19 cellular contexts compared by ENCODE assay signal in the genomic region with DNA sequence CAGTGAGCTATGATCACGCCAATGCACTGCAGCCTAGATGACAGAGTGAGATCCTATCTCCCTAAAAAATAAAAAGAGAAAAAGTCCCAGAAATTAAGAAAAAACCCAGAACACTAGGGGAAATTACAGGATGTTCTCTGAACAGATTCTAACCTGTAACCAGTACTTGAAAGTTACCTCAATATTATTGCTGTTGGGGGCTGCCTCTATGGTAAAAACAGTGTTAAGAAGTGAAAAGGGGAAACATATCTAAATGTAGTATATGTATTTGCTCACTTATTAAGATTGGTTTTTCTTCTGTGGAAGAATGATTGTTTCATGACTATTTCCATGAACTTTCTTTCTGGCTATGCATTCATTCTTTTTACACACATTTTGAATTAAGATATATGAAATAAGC. TPM values are rescaled to one million over a fixed set of nuclear protein-coding genes. Genes with fewer than 3 reads are reported as not detected.
A peak's percentile ranks its signal among the peaks of the same experiment; 100 is the strongest.
DNase-seq lines count a peak whose midpoint lies in the region; ATAC-seq and TF ChIP-seq lines count a peak whose summit lies in the region.
"Had no signal": no experiment of that assay in that cellular context is flagged by ENCODE, and none has a peak within 500 bp of the region (broad histone marks: within the 10 kb centered on the region; RNA-seq: fewer than 3 reads in every experiment).

No MANE protein-coding gene starts in this region.

- peak overlapping the region; percentile 65 to 74 for H3K4me3 Mint-ChIP-seq in activated T-cell treated with anti-CD3 and anti-CD28 coated beads, Interleukin-2, amount 50 U/mL, for 72 hours
- no peak overlapping the region for H3K4me3 Mint-ChIP-seq in nephron progenitor cell

- no peak for DNase-seq in activated T-cell treated with anti-CD3 and anti-CD28 coated beads, Interleukin-2, amount 50 U/mL, for 72 hours
- no peak for DNase-seq in activated T-cell treated with anti-CD3 and anti-CD28 coated beads, Interleukin-2, amount 50 U/mL, for 1 hour
- DNase-seq in activated naive CD4-positive, alpha-beta T cell treated with anti-CD3 and anti-CD28 coated beads, Interleukin-2, amount 50 U/mL, for 72 hours (ENCODE audit: low spot score in 2 of 2): no peak
- DNase-seq in nephron progenitor cell (no peak), NCI-H2029 treated with DMSO at 0.1 percent for 48 hours (lab: John Stamatoyannopoulos, UW) (no peak), NCI-H2081 treated with DMSO at 0.1 percent for 48 hours (lab: John Stamatoyannopoulos, UW) (no peak), NCI-H526 (lab: John Stamatoyannopoulos, UW) (no peak)
- DNase-seq: brain microvascular endothelial cell; cortex of kidney; NCI-H1048; NCI-H2081; NCI-H526 treated with DMSO at 0.1 percent for 48 hours; OCI-M1; right lobe of liver; SHP77 treated with DMSO at 0.1 percent for 48 hours; stimulated activated CD4-positive, alpha-beta T cell treated with anti-CD3 and anti-CD28 coated beads, Interleukin-15, amount 100 ng/mL, for 24 hours; tibial artery; WERI-Rb-1 had no signal

- no peaks in the 10 kb centered on the region for H3K27me3 Mint-ChIP-seq in activated T-cell treated with anti-CD3 and anti-CD28 coated beads, Interleukin-2, amount 50 U/mL, for 72 hours (ENCODE audit: low read depth)
- no peaks in the 10 kb centered on the region for H3K27me3 Mint-ChIP-seq in nephron progenitor cell (ENCODE audit: low read depth, poor library complexity)

- H3K9me3 Mint-ChIP-seq in activated T-cell treated with anti-CD3 and anti-CD28 coated beads, Interleukin-2, amount 50 U/mL, for 72 hours: no peaks in the 10 kb centered on the region
- peaks cover 0 to 4% of the 10 kb centered on the region in 2 donors for H3K9me3 Mint-ChIP-seq in activated naive CD4-positive, alpha-beta T cell treated with anti-CD3 and anti-CD28 coated beads, Interleukin-2, amount 50 U/mL, for 72 hours
- no peaks in the 10 kb centered on the region for H3K9me3 Mint-ChIP-seq in nephron progenitor cell

- no peak for TF ChIP-seq CTCF in nephron progenitor cell (IDR thresholded peaks at IDR 0.05)

- H3K27ac Mint-ChIP-seq in activated T-cell treated with anti-CD3 and anti-CD28 coated beads, Interleukin-2, amount 50 U/mL, for 72 hours: peak overlapping the region; percentile 94
- H3K27ac Mint-ChIP-seq in activated naive CD4-positive, alpha-beta T cell treated with anti-CD3 and anti-CD28 coated beads, Interleukin-2, amount 50 U/mL, for 72 hours: peak overlapping the region; percentile 57 to 73
- H3K27ac Mint-ChIP-seq in nephron progenitor cell: peak overlapping the region; percentile 45

- ATAC-seq in activated T-cell treated with anti-CD3 and anti-CD28 coated beads, Interleukin-2, amount 50 U/mL, for 72 hours (replicated peaks in 1 of 2): no peak
- peak; percentile 36 for ATAC-seq in HG02938 (IDR thresholded peaks at IDR 0.05; ENCODE audit: unreplicated experiment)
- ATAC-seq in activated naive CD4-positive, alpha-beta T cell treated with anti-CD3 and anti-CD28 coated beads, Interleukin-2, amount 50 U/mL, for 72 hours: peak in 1 of 2 donors; percentile 8
- ATAC-seq: right lobe of liver had no signal

- H3K36me3 Mint-ChIP-seq in activated T-cell treated with anti-CD3 and anti-CD28 coated beads, Interleukin-2, amount 50 U/mL, for 72 hours (ENCODE audit: insufficient read depth in 2 of 2): peaks cover 3 to 25% of the 10 kb centered on the region in 2 donors
- H3K36me3 Mint-ChIP-seq in activated naive CD4-positive, alpha-beta T cell treated with anti-CD3 and anti-CD28 coated beads, Interleukin-2, amount 50 U/mL, for 72 hours: peaks cover 8 to 45% of the 10 kb centered on the region in 2 donors
- H3K36me3 Mint-ChIP-seq in nephron progenitor cell (ENCODE audit: low read depth): no peaks in the 10 kb centered on the region

- peaks cover 88% of the 10 kb centered on the region for H3K4me1 Mint-ChIP-seq in activated T-cell treated with anti-CD3 and anti-CD28 coated beads, Interleukin-2, amount 50 U/mL, for 72 hours (ENCODE audit: low read depth)
- peaks cover 12% of the 10 kb centered on the region for H3K4me1 Mint-ChIP-seq in nephron progenitor cell

RNA-seq across cellular contexts. Expression of gene ITGA4, which starts 13.6 kb away (rescaled TPM):
- total RNA-seq in activated T-cell treated with anti-CD3 and anti-CD28 coated beads, Interleukin-2, amount 50 U/mL, for 72 hours: 10 to 100 TPM; 47.3 to 47.5 TPM
- total RNA-seq in activated naive CD4-positive, alpha-beta T cell treated with anti-CD3 and anti-CD28 coated beads, Interleukin-2, amount 50 U/mL, for 72 hours: 10 to 100 TPM; 27.2 to 62.3 TPM
